Comparison of ENCODE assay signal across 1 cellular context in the genomic region with DNA sequence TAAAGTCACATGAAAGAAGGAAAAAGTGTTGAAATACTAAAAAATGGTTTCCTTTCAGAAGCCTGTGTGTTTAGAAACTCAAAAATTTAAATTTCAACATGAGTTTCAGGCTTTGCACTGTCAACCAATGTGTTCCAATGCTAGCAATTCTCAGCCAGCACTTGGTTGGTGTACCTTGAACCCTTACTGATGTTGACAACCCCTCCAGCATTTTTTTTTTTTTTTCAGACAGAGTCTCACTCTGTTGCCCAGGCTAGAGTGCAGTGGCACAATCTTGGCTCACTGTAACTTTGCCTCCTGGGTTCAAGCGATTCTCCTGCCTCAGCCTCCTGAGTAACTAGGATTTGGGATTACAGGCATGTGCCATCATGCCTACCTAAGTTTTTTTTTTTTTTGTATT.
TF ChIP-seq lines count a peak whose summit lies in the region.

No MANE protein-coding gene starts in this region.

TF ChIP-seq in HepG2, 621 proteins besides CTCF, POLR2A, EP300 and RAD21 (continues in another document):
- TF ChIP-seq, protein P1, sequence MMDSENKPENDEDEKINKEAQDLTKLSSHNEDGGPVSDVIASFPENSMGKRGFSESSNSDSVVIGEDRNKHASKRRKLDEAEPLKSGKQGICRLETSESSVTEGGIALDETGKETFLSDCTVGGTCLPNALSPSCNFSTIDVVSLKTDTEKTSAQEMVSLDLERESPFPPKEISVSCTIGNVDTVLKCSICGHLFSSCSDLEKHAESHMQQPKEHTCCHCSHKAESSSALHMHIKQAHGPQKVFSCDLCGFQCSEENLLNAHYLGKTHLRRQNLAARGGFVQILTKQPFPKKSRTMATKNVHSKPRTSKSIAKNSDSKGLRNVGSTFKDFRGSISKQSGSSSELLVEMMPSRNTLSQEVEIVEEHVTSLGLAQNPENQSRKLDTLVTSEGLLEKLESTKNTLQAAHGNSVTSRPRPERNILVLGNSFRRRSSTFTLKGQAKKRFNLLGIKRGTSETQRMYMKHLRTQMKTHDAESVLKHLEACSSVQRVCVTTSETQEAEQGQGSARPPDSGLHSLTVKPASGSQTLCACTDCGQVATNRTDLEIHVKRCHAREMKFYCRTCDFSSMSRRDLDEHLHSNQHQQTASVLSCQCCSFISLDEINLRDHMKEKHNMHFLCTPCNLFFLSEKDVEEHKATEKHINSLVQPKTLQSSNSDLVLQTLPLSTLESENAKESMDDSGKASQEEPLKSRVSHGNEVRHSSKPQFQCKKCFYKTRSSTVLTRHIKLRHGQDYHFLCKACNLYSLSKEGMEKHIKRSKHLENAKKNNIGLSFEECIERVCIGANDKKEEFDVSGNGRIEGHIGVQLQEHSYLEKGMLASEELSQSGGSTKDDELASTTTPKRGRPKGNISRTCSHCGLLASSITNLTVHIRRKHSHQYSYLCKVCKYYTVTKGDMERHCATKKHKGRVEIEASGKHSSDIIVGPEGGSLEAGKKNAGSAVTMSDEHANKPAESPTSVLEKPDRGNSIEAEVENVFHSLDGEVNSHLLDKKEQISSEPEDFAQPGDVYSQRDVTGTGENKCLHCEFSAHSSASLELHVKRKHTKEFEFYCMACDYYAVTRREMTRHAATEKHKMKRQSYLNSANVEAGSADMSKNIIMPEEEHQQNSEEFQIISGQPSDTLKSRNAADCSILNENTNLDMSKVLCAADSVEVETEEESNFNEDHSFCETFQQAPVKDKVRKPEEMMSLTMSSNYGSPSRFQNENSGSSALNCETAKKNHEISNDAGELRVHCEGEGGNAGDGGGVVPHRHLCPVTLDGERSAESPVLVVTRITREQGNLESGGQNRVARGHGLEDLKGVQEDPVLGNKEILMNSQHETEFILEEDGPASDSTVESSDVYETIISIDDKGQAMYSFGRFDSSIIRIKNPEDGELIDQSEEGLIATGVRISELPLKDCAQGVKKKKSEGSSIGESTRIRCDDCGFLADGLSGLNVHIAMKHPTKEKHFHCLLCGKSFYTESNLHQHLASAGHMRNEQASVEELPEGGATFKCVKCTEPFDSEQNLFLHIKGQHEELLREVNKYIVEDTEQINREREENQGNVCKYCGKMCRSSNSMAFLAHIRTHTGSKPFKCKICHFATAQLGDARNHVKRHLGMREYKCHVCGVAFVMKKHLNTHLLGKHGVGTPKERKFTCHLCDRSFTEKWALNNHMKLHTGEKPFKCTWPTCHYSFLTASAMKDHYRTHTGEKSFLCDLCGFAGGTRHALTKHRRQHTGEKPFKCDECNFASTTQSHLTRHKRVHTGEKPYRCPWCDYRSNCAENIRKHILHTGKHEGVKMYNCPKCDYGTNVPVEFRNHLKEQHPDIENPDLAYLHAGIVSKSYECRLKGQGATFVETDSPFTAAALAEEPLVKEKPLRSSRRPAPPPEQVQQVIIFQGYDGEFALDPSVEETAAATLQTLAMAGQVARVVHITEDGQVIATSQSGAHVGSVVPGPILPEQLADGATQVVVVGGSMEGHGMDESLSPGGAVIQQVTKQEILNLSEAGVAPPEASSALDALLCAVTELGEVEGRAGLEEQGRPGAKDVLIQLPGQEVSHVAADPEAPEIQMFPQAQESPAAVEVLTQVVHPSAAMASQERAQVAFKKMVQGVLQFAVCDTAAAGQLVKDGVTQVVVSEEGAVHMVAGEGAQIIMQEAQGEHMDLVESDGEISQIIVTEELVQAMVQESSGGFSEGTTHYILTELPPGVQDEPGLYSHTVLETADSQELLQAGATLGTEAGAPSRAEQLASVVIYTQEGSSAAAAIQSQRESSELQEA (CRISPR knock-in tag; IDR thresholded peaks at IDR 0.05; ENCODE audit: not compliant biosample characterization): no peak
- no peak for TF ChIP-seq MIER3 (CRISPR knock-in tag; IDR thresholded peaks at IDR 0.05; ENCODE audit: borderline replicate concordance)
- no peak for TF ChIP-seq ZNF33B (CRISPR knock-in tag; IDR thresholded peaks at IDR 0.05)
- TF ChIP-seq, protein P2, sequence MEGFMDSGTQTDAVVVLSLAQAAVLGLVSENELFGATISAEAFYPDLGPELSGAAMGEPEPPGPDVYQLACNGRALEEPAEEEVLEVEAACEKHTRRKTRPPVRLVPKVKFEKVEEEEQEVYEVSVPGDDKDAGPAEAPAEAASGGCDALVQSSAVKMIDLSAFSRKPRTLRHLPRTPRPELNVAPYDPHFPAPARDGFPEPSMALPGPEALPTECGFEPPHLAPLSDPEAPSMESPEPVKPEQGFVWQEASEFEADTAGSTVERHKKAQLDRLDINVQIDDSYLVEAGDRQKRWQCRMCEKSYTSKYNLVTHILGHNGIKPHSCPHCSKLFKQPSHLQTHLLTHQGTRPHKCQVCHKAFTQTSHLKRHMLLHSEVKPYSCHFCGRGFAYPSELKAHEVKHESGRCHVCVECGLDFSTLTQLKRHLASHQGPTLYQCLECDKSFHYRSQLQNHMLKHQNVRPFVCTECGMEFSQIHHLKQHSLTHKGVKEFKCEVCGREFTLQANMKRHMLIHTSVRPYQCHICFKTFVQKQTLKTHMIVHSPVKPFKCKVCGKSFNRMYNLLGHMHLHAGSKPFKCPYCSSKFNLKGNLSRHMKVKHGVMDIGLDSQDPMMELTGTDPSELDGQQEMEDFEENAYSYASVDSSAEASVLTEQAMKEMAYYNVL (CRISPR knock-in tag; IDR thresholded peaks at IDR 0.05; ENCODE audit: borderline replicate concordance): no peak
- TF ChIP-seq, protein P3, sequence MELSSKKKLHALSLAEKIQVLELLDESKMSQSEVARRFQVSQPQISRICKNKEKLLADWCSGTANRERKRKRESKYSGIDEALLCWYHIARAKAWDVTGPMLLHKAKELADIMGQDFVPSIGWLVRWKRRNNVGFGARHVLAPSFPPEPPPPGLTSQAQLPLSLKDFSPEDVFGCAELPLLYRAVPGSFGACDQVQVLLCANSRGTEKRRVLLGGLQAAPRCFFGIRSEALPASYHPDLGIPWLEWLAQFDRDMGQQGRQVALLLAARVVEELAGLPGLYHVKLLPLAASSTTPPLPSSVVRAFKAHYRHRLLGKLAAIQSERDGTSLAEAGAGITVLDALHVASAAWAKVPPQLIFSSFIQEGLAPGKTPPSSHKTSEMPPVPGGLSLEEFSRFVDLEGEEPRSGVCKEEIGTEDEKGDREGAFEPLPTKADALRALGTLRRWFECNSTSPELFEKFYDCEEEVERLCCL (CRISPR knock-in tag; IDR thresholded peaks at IDR 0.05; ENCODE audit: borderline replicate concordance): no peak
- TF ChIP-seq, protein P4, sequence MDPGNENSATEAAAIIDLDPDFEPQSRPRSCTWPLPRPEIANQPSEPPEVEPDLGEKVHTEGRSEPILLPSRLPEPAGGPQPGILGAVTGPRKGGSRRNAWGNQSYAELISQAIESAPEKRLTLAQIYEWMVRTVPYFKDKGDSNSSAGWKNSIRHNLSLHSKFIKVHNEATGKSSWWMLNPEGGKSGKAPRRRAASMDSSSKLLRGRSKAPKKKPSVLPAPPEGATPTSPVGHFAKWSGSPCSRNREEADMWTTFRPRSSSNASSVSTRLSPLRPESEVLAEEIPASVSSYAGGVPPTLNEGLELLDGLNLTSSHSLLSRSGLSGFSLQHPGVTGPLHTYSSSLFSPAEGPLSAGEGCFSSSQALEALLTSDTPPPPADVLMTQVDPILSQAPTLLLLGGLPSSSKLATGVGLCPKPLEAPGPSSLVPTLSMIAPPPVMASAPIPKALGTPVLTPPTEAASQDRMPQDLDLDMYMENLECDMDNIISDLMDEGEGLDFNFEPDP (CRISPR knock-in tag; conservative IDR thresholded peaks at IDR 0.05): no peak
- no peak for TF ChIP-seq KDM4B (CRISPR knock-in tag; IDR thresholded peaks at IDR 0.05)
- TF ChIP-seq FOXA3 (CRISPR knock-in tag; IDR thresholded peaks at IDR 0.05): peak; percentile 28; the same call in 1 of the 2 replicates
- TF ChIP-seq ZNF644 (CRISPR knock-in tag; IDR thresholded peaks at IDR 0.05; ENCODE audit: low read depth): peak; percentile 58; the same call in 1 of the 2 replicates
- TF ChIP-seq FOXO1 (CRISPR knock-in tag; IDR thresholded peaks at IDR 0.05): 0 out of 2 replicates have a peak, but pooled peaks have one; percentile 32
- TF ChIP-seq KLF12 (CRISPR knock-in tag; IDR thresholded peaks at IDR 0.05; ENCODE audit: borderline replicate concordance): no peak
- TF ChIP-seq STAG1 (CRISPR knock-in tag; IDR thresholded peaks at IDR 0.05): no peak
- TF ChIP-seq, protein P5, sequence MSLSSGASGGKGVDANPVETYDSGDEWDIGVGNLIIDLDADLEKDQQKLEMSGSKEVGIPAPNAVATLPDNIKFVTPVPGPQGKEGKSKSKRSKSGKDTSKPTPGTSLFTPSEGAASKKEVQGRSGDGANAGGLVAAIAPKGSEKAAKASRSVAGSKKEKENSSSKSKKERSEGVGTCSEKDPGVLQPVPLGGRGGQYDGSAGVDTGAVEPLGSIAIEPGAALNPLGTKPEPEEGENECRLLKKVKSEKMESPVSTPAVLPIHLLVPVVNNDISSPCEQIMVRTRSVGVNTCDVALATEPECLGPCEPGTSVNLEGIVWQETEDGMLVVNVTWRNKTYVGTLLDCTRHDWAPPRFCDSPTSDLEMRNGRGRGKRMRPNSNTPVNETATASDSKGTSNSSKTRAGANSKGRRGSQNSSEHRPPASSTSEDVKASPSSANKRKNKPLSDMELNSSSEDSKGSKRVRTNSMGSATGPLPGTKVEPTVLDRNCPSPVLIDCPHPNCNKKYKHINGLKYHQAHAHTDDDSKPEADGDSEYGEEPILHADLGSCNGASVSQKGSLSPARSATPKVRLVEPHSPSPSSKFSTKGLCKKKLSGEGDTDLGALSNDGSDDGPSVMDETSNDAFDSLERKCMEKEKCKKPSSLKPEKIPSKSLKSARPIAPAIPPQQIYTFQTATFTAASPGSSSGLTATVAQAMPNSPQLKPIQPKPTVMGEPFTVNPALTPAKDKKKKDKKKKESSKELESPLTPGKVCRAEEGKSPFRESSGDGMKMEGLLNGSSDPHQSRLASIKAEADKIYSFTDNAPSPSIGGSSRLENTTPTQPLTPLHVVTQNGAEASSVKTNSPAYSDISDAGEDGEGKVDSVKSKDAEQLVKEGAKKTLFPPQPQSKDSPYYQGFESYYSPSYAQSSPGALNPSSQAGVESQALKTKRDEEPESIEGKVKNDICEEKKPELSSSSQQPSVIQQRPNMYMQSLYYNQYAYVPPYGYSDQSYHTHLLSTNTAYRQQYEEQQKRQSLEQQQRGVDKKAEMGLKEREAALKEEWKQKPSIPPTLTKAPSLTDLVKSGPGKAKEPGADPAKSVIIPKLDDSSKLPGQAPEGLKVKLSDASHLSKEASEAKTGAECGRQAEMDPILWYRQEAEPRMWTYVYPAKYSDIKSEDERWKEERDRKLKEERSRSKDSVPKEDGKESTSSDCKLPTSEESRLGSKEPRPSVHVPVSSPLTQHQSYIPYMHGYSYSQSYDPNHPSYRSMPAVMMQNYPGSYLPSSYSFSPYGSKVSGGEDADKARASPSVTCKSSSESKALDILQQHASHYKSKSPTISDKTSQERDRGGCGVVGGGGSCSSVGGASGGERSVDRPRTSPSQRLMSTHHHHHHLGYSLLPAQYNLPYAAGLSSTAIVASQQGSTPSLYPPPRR (CRISPR knock-in tag; IDR thresholded peaks at IDR 0.05; ENCODE audit: borderline replicate concordance): no peak
- no peak for TF ChIP-seq FOXP1 (IDR thresholded peaks at IDR 0.05)
- TF ChIP-seq FOXP1 (CRISPR knock-in tag; IDR thresholded peaks at IDR 0.05): peak; percentile 12; the same call in 1 of the 2 replicates
- TF ChIP-seq YEATS4 (CRISPR knock-in tag; IDR thresholded peaks at IDR 0.05; ENCODE audit: borderline replicate concordance): no peak
- no peak for TF ChIP-seq IKZF4 (CRISPR knock-in tag; IDR thresholded peaks at IDR 0.05; ENCODE audit: borderline replicate concordance, low read depth, not compliant biosample characterization)
- TF ChIP-seq ZMYM2 (CRISPR knock-in tag; IDR thresholded peaks at IDR 0.05): 0 out of 2 replicates have a peak, but pooled peaks have one; percentile 47
- no peak for TF ChIP-seq HDAC2 (CRISPR knock-in tag; IDR thresholded peaks at IDR 0.05)
- no peak for TF ChIP-seq ZNF703 (CRISPR knock-in tag; IDR thresholded peaks at IDR 0.05; ENCODE audit: borderline replicate concordance)
- no peak for TF ChIP-seq WIZ (CRISPR knock-in tag; IDR thresholded peaks at IDR 0.05)
- no peak for TF ChIP-seq MXI1 (IDR thresholded peaks at IDR 0.05; ENCODE audit: borderline replicate concordance, low read depth, low read length)
- TF ChIP-seq MTA3 (CRISPR knock-in tag; IDR thresholded peaks at IDR 0.05): no peak
- TF ChIP-seq FOXA1 (IDR thresholded peaks at IDR 0.05): no peak
- 0 out of 2 replicates have a peak, but pooled peaks have one; percentile 8 for TF ChIP-seq FOXA1 (CRISPR knock-in tag; IDR thresholded peaks at IDR 0.05)
- TF ChIP-seq CCDC6 (CRISPR knock-in tag; IDR thresholded peaks at IDR 0.05): no peak
- TF ChIP-seq ZFP36L1 (CRISPR knock-in tag; IDR thresholded peaks at IDR 0.05): no peak
- TF ChIP-seq, protein P6, sequence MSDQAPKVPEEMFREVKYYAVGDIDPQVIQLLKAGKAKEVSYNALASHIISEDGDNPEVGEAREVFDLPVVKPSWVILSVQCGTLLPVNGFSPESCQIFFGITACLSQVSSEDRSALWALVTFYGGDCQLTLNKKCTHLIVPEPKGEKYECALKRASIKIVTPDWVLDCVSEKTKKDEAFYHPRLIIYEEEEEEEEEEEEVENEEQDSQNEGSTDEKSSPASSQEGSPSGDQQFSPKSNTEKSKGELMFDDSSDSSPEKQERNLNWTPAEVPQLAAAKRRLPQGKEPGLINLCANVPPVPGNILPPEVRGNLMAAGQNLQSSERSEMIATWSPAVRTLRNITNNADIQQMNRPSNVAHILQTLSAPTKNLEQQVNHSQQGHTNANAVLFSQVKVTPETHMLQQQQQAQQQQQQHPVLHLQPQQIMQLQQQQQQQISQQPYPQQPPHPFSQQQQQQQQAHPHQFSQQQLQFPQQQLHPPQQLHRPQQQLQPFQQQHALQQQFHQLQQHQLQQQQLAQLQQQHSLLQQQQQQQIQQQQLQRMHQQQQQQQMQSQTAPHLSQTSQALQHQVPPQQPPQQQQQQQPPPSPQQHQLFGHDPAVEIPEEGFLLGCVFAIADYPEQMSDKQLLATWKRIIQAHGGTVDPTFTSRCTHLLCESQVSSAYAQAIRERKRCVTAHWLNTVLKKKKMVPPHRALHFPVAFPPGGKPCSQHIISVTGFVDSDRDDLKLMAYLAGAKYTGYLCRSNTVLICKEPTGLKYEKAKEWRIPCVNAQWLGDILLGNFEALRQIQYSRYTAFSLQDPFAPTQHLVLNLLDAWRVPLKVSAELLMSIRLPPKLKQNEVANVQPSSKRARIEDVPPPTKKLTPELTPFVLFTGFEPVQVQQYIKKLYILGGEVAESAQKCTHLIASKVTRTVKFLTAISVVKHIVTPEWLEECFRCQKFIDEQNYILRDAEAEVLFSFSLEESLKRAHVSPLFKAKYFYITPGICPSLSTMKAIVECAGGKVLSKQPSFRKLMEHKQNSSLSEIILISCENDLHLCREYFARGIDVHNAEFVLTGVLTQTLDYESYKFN (CRISPR knock-in tag; conservative IDR thresholded peaks at IDR 0.05): peak; percentile 58
- no peak for TF ChIP-seq ZBTB21 (CRISPR knock-in tag; IDR thresholded peaks at IDR 0.05)
- no peak for TF ChIP-seq ZFP90 (CRISPR knock-in tag; IDR thresholded peaks at IDR 0.05; ENCODE audit: borderline replicate concordance)
- no peak for TF ChIP-seq ZSCAN29 (CRISPR knock-in tag; conservative IDR thresholded peaks at IDR 0.05)
